In genomic region chr6:28634758-28635546, GRCh38 we compare ENCODE assay signal across 8 cellular contexts.
A peak's percentile ranks its signal among the peaks of the same experiment; 100 is the strongest.
DNase-seq lines count a peak whose midpoint lies in the region; ATAC-seq, FAIRE-seq and TF ChIP-seq lines count a peak whose summit lies in the region.

No MANE protein-coding gene starts in this region.

- H3K27ac ChIP-seq in MM.1S (ENCODE audit: low read length) (no peak overlapping the region), mesodermal cell (ENCODE audit: low read depth, low read length, severe bottlenecking) (no peak overlapping the region)

- H3K4me1 ChIP-seq in MM.1S (ENCODE audit: low read length): no peaks in the 10 kb centered on the region
- no peaks in the 10 kb centered on the region for H3K4me1 ChIP-seq in mesodermal cell (ENCODE audit: control insufficient read depth, insufficient read depth, low read length, poor library complexity, severe bottlenecking)

- H3F3A ChIP-seq in MM.1S (ENCODE audit: insufficient read depth, low read length): no peaks in the 10 kb centered on the region

- no peak for FAIRE-seq in bronchial epithelial cell (lab: Jason Lieb, UNC)

- no peak for TF ChIP-seq CTCF in MM.1S (IDR thresholded peaks at IDR 0.05; ENCODE audit: low read length)
- no peak for TF ChIP-seq CTCF in bronchial epithelial cell (IDR thresholded peaks at IDR 0.05; ENCODE audit: insufficient read depth, low read length, severe bottlenecking)

- no peak overlapping the region for H2AFZ ChIP-seq in MM.1S (ENCODE audit: low read length)

- no peaks in the 10 kb centered on the region for H3K79me2 ChIP-seq in MM.1S (ENCODE audit: low read length)

- H4K20me1 ChIP-seq in MM.1S (ENCODE audit: insufficient read depth, low read length): no peaks in the 10 kb centered on the region

- in situ Hi-C loops in Caki2 (cut with HindIII; ENCODE audit: low pct_unique_long_range_greater_than_20kb, low sequenced_read_pairs): no loop called here

- H3K27me3 ChIP-seq in MM.1S (replicated peaks; ENCODE audit: insufficient read depth, low read length): no peaks in the 10 kb centered on the region
- H3K27me3 ChIP-seq in bronchial epithelial cell (ENCODE audit: control insufficient read depth, insufficient read depth, low read length): peaks cover 10% of the 10 kb centered on the region

- 1% methylated on average over 37 to 47 of the region's 48 CpGs for WGBS in mesodermal cell (ENCODE audit: insufficient coverage in 2 of 2), 2 experiments

- no peak overlapping the region for H3K9ac ChIP-seq in MM.1S (ENCODE audit: low read length)

- H3K36me3 ChIP-seq in MM.1S (replicated peaks; ENCODE audit: insufficient read depth, low read length) (no peaks in the 10 kb centered on the region), bronchial epithelial cell (ENCODE audit: control insufficient read depth, insufficient read depth, low read length) (no peaks in the 10 kb centered on the region), mesodermal cell (ENCODE audit: control insufficient read depth, insufficient read depth, low read length) (no peaks in the 10 kb centered on the region)

- H3K9me3 ChIP-seq in MM.1S (replicated peaks; ENCODE audit: insufficient read depth, low read length) (no peaks in the 10 kb centered on the region), mesodermal cell (ENCODE audit: control insufficient read depth, low read length) (no peaks in the 10 kb centered on the region)

- ATAC-seq in GM21723 (IDR thresholded peaks at IDR 0.05; ENCODE audit: unreplicated experiment): no peak

- H3K4me3 ChIP-seq in MM.1S (ENCODE audit: low read length) (no peak overlapping the region; the same call in 1 of the 2 replicates), bronchial epithelial cell (ENCODE audit: low read depth, low read length) (peak overlapping the region; percentile 33), mesodermal cell (ENCODE audit: extremely low read depth, insufficient read depth, low read length, poor library complexity, severe bottlenecking) (peak overlapping the region; percentile 54)

- DNase-seq in Caki2 (ENCODE audit: low read depth) (peak; percentile 76), MM.1S (no peak), bronchial epithelial cell (ENCODE audit: low read depth) (peak; percentile 23), T1000 (lab: John Stamatoyannopoulos, UW) (no peak), NCI-H1105 (lab: John Stamatoyannopoulos, UW) (no peak)
- no peak for DNase-seq in effector CD8-positive, alpha-beta T cell (lab: John Stamatoyannopoulos, UW)

- peak overlapping the region; percentile 27; the same call in 1 of the 2 replicates for H3K4me2 ChIP-seq in MM.1S (ENCODE audit: low read depth, low read length)

- H3K9me2 ChIP-seq in MM.1S (replicated peaks; ENCODE audit: insufficient read depth, low read length): no peaks in the 10 kb centered on the region

Comparison
In these comparisons a context has a peak if more than half of its experiments do, and no peak if none do; other contexts are left out.
1. DNase-seq: peak in Caki2 (single experiment) and bronchial epithelial cell (single experiment); none in MM.1S (single experiment), effector CD8-positive, alpha-beta T cell (single experiment), T1000 (single experiment) and NCI-H1105 (single experiment).